ENCODE assay signal across 10 cellular contexts in genomic region chr15:28886431-28887343, GRCh38. TPM values are rescaled to one million over a fixed set of nuclear protein-coding genes. Genes with fewer than 3 reads are reported as not detected.
A peak's percentile ranks its signal among the peaks of the same experiment; 100 is the strongest.
DNase-seq lines count a peak whose midpoint lies in the region; ATAC-seq and TF ChIP-seq lines count a peak whose summit lies in the region.
"Had no signal": no experiment of that assay in that cellular context is flagged by ENCODE, and none has a peak within 500 bp of the region (broad histone marks: within the 10 kb centered on the region; RNA-seq: fewer than 3 reads in every experiment).

No MANE protein-coding gene starts in this region.

- dilution Hi-C loops in IMR-90 (cut with HindIII; ENCODE audit: low sequenced_read_pairs, unreplicated experiment) = no loop called here

- in situ Hi-C loops in IMR-90 (cut with MboI; ENCODE audit: low sequenced_read_pairs) = loop anchor here (10.0 kb wide), 1 partner anchor 88 kb away; no protein-coding TSS in a partner anchor

- DNase-seq in AG09309 (ENCODE audit: low read depth) (no peak), IMR-90 (no peak), choroid plexus epithelial cell (ENCODE audit: low read depth) (no peak), Kasumi-1 (lab: John Stamatoyannopoulos, UW) (no peak), ureter (ENCODE audit: low spot score) (no peak)
- DNase-seq in naive thymus-derived CD4-positive, alpha-beta T cell = peak in 6 of 9 donors; percentile 28 to 39 (median 36)
- DNase-seq: activated B cell treated with CpG ODN at 0.5 μM for 24 hours had no signal

- ATAC-seq in IMR-90 (ENCODE audit: low read depth) (peak; percentile 38), HG03432 (IDR thresholded peaks at IDR 0.05; ENCODE audit: unreplicated experiment) (no peak), GM21360 (IDR thresholded peaks at IDR 0.05; ENCODE audit: unreplicated experiment) (no peak)
- ATAC-seq in naive thymus-derived CD4-positive, alpha-beta T cell = no peak

- peak overlapping the region; percentile 5; the same call in 1 of the 2 replicates for H3K27ac ChIP-seq in IMR-90 (ENCODE audit: insufficient read depth, low read length)
- H3K27ac ChIP-seq in naive thymus-derived CD4-positive, alpha-beta T cell (ENCODE audit: low read depth, low read length) = peak overlapping the region; percentile 79

- no peak overlapping the region for H4K91ac ChIP-seq in IMR-90 (ENCODE audit: insufficient read depth, low read depth, low read length)

- H2BK5ac ChIP-seq in IMR-90 (ENCODE audit: low read depth, low read length, poor library complexity, severe bottlenecking) = peak overlapping the region; percentile 57

- H3K23ac ChIP-seq in IMR-90 (ENCODE audit: low read depth, low read length) = peak overlapping the region; percentile 88

- H3K36me3 ChIP-seq in IMR-90 (ENCODE audit: control insufficient read depth, insufficient read depth, low read length) = no peaks in the 10 kb centered on the region
- H3K36me3 ChIP-seq in naive thymus-derived CD4-positive, alpha-beta T cell (ENCODE audit: control insufficient read depth in 2 of 3, insufficient read depth in 3 of 3, low read length in 3 of 3) = peaks cover 0 to 5% (median 0%) of the 10 kb centered on the region in 3 experiments

- WGBS in IMR-90 (ENCODE audit: extremely low coverage in 2 of 2, insufficient read length in 1 of 2), 2 experiments = 4% methylated on average over 26 of the region's 61 CpGs; no CpG with 5 or more reads in 1 of the 2 experiments

- TF ChIP-seq POLR2A in IMR-90 (IDR thresholded peaks at IDR 0.05; ENCODE audit: low read depth, low read length) = no peak

- peak overlapping the region; percentile 71 to 94 (median 92) for H3K4me3 Mint-ChIP-seq in naive thymus-derived CD4-positive, alpha-beta T cell
- H3K4me3 Mint-ChIP-seq: activated B cell treated with CpG ODN at 0.5 μM for 24 hours had no signal

- H3K4me1 ChIP-seq in IMR-90 (ENCODE audit: control insufficient read depth, insufficient read depth, low read length) = peaks cover 13% of the 10 kb centered on the region
- peaks cover 18 to 51% of the 10 kb centered on the region in 2 donors for H3K4me1 ChIP-seq in naive thymus-derived CD4-positive, alpha-beta T cell (ENCODE audit: control insufficient read depth in 2 of 2, insufficient read depth in 2 of 2, low read length in 2 of 2)

- POLR2A ChIA-PET in IMR-90 (lab: Charles Lee; ENCODE audit: unreplicated experiment) = no interaction called here
- POLR2A ChIA-PET in naive thymus-derived CD4-positive, alpha-beta T cell (lab: Charles Lee) = interaction anchor here (0.9 to 4.2 kb wide), 8 partner anchors 11 to 88 kb away, joined by 3 to 21 read pairs (median 4); no protein-coding TSS in a partner anchor

- H3K27me3 ChIP-seq in IMR-90 (ENCODE audit: control insufficient read depth, insufficient read depth, low read length) = no peaks in the 10 kb centered on the region
- no peaks in the 10 kb centered on the region for H3K27me3 ChIP-seq in naive thymus-derived CD4-positive, alpha-beta T cell (ENCODE audit: control insufficient read depth in 2 of 2, insufficient read depth in 2 of 2, low read length in 2 of 2)

- H3K36me3 Mint-ChIP-seq in naive thymus-derived CD4-positive, alpha-beta T cell = peaks cover 0 to 4% (median 0%) of the 10 kb centered on the region in 5 donors

- TF ChIP-seq RAD21 in IMR-90 (IDR thresholded peaks at IDR 0.05; ENCODE audit: low read length) = no peak

- no peak overlapping the region for H3K56ac ChIP-seq in IMR-90 (ENCODE audit: extremely low read depth, insufficient read depth, low read length)

- peak overlapping the region; percentile 89 for H2AFZ ChIP-seq in IMR-90 (replicated peaks; ENCODE audit: low read length, poor library complexity)

- peak overlapping the region; percentile 58; the same call in 1 of the 2 replicates for H3K14ac ChIP-seq in IMR-90 (replicated peaks; ENCODE audit: low read depth, low read length)

- no peaks in the 10 kb centered on the region for H3K9me3 ChIP-seq in IMR-90 (ENCODE audit: control insufficient read depth, insufficient read depth, low read length)
- no peaks in the 10 kb centered on the region for H3K9me3 ChIP-seq in naive thymus-derived CD4-positive, alpha-beta T cell (ENCODE audit: control insufficient read depth in 2 of 3, low read length in 3 of 3)

- TF ChIP-seq CTCF in AG09309 (IDR thresholded peaks at IDR 0.05; ENCODE audit: control insufficient read depth, insufficient read depth, low read depth, low read length, missing control alignments) (no peak), IMR-90 (conservative IDR thresholded peaks at IDR 0.05; ENCODE audit: low read depth, low read length) (no peak), choroid plexus epithelial cell (conservative IDR thresholded peaks at IDR 0.05; ENCODE audit: low read depth, low read length) (no peak)

- H2BK120ac ChIP-seq in IMR-90 (ENCODE audit: low read depth, low read length) = peak overlapping the region; percentile 23

- BruUV-seq in IMR-90 (replicated peaks; lab: Mats Ljungman, UMichigan) = no TSS peak

- H4K5ac ChIP-seq in IMR-90 (ENCODE audit: low read depth, low read length) = 0 out of 2 replicates have a peak overlapping the region, but pooled peaks have one; percentile 44

- H3K4ac ChIP-seq in IMR-90 (ENCODE audit: low read depth, low read length) = peak overlapping the region; percentile 52

- no peaks in the 10 kb centered on the region for H3K9me3 Mint-ChIP-seq in naive thymus-derived CD4-positive, alpha-beta T cell
- H3K9me3 Mint-ChIP-seq: activated B cell treated with CpG ODN at 0.5 μM for 24 hours had no signal

- H3K79me1 ChIP-seq in IMR-90 (ENCODE audit: low read depth in 1 of 2, low read length in 2 of 2) = peaks cover 16 to 51% of the 10 kb centered on the region in 2 experiments

- peaks cover 38 to 53% (median 46%) of the 10 kb centered on the region in 7 donors for H3K4me1 Mint-ChIP-seq in naive thymus-derived CD4-positive, alpha-beta T cell
- H3K4me1 Mint-ChIP-seq: activated B cell treated with CpG ODN at 0.5 μM for 24 hours had no signal

- peak overlapping the region; percentile 28; the same call in 1 of the 2 replicates for H2AK5ac ChIP-seq in IMR-90 (ENCODE audit: low read depth, low read length)

- intact Hi-C loops in IMR-90 (cut with micrococcal nuclease) = no loop called here
- intact Hi-C loops in naive thymus-derived CD4-positive, alpha-beta T cell (cut with micrococcal nuclease) = loop anchor here in 1 of 2 donors (10.0 kb wide), 1 partner anchor 378 kb away; the partner anchor contains the start of gene NSMCE3

- H3K4me3 ChIP-seq in AG09309 (ENCODE audit: control insufficient read depth, low read depth, low read length) = peak overlapping the region; percentile 44
- H3K4me3 ChIP-seq in IMR-90 (ENCODE audit: insufficient read depth, low read depth, low read length) = peak overlapping the region; percentile 86
- peak overlapping the region; percentile 64 for H3K4me3 ChIP-seq in choroid plexus epithelial cell (ENCODE audit: low read depth, low read length)
- H3K4me3 ChIP-seq in naive thymus-derived CD4-positive, alpha-beta T cell (ENCODE audit: low read length) = peak overlapping the region; percentile 65

- CTCF ChIA-PET in IMR-90 (lab: Yijun Ruan, JAX) = interaction anchor here (0.6 to 1.2 kb wide), 2 partner anchors 16 to 89 kb away, joined by 3 read pairs; no protein-coding TSS in a partner anchor
- CTCF ChIA-PET in naive thymus-derived CD4-positive, alpha-beta T cell (lab: Charles Lee) = interaction anchor here (0.9 to 1.7 kb wide), 3 partner anchors 85 to 89 kb away, joined by 3 to 7 read pairs (median 6); no protein-coding TSS in a partner anchor

- H3K18ac ChIP-seq in IMR-90 (ENCODE audit: low read depth, low read length) = peak overlapping the region; percentile 25; the same call in 1 of the 2 replicates

- H3K4me2 ChIP-seq in IMR-90 (ENCODE audit: low read depth, low read length) = peak overlapping the region; percentile 98

- peaks cover 12% of the 10 kb centered on the region; the same call in 1 of the 2 replicates for H4K20me1 ChIP-seq in IMR-90 (ENCODE audit: insufficient read depth, low read length)

- H2BK15ac ChIP-seq in IMR-90 (ENCODE audit: low read depth, low read length) = no peak overlapping the region

- no peak overlapping the region for H2BK20ac ChIP-seq in IMR-90 (ENCODE audit: low read depth, low read length)

- peak overlapping the region; percentile 65 for H3K9ac ChIP-seq in IMR-90 (ENCODE audit: low read depth, low read length)

- peak overlapping the region; percentile 90 for H2AK9ac ChIP-seq in IMR-90 (replicated peaks; ENCODE audit: low read depth, low read length, poor library complexity)

- H3K9me1 ChIP-seq in IMR-90 (ENCODE audit: insufficient read depth, low read length) = peaks cover 12% of the 10 kb centered on the region

- H3K27me3 Mint-ChIP-seq in naive thymus-derived CD4-positive, alpha-beta T cell = peaks cover 0 to 42% (median 0%) of the 10 kb centered on the region in 5 donors

- H4K8ac ChIP-seq in IMR-90 (ENCODE audit: low read depth in 2 of 2, low read length in 2 of 2) = peak overlapping the region; percentile 37 to 90; a peak in 2 of 4 replicates

- H3K27ac Mint-ChIP-seq in naive thymus-derived CD4-positive, alpha-beta T cell = peak overlapping the region; percentile 42 to 100 (median 98)
- H3K27ac Mint-ChIP-seq: activated B cell treated with CpG ODN at 0.5 μM for 24 hours had no signal

TF ChIP-seq in IMR-90, 13 proteins besides CTCF, POLR2A, EP300 and RAD21:
- no peak for TF ChIP-seq FOS (IDR thresholded peaks at IDR 0.05; ENCODE audit: low read depth, low read length)
- TF ChIP-seq CEBPB (IDR thresholded peaks at IDR 0.05; ENCODE audit: low read depth, low read length) = no peak
- no peak for TF ChIP-seq USF2 (IDR thresholded peaks at IDR 0.05; ENCODE audit: low read depth, low read length)

RNA-seq across cellular contexts. Expression of gene APBA2, which starts 0.9 kb away (rescaled TPM):
- 27.8 and 33.0 TPM in 2 replicates for total RNA-seq in IMR-90 (2012; rRNA removed)
- 21.7 and 26.5 TPM in 2 replicates for polyA plus RNA-seq in IMR-90 (2012; rRNA removed)
- polyA plus RNA-seq in IMR-90 (2012; cell fraction: cytosol; rRNA removed) = 14.7 and 25.1 TPM in 2 replicates
- 35.8 and 49.9 TPM in 2 replicates for polyA plus RNA-seq in IMR-90 (2012; cell fraction: nucleus; rRNA removed; ENCODE audit: low replicate concordance)
- total RNA-seq in naive thymus-derived CD4-positive, alpha-beta T cell = 100 to 1,000 TPM in 3 of 5 experiments, 10 to 100 TPM in 1, 1 to 10 TPM in 1; 7.7 to 139 (median 110) TPM
- polyA plus RNA-seq in naive thymus-derived CD4-positive, alpha-beta T cell = 100 to 1,000 TPM in 1 of 2 donors, 10 to 100 TPM in 1; 59.7 to 113 TPM
- total RNA-seq in ureter = 9.5 TPM
- total RNA-seq: activated B cell treated with CpG ODN at 0.5 μM for 24 hours had no signal

RNA-seq across cellular contexts. Expression of gene GOLGA6L7, which starts 38.2 kb away (rescaled TPM):
- total RNA-seq in IMR-90 (2012; rRNA removed) (not detected in 2 replicates), ureter (not detected)
- not detected in 2 replicates for polyA plus RNA-seq in IMR-90 (2012; rRNA removed)
- polyA plus RNA-seq in IMR-90 (2012; cell fraction: cytosol; rRNA removed) = not detected in 2 replicates
- polyA plus RNA-seq in IMR-90 (2012; cell fraction: nucleus; rRNA removed; ENCODE audit: low replicate concordance) = not detected in 2 replicates
- total RNA-seq in naive thymus-derived CD4-positive, alpha-beta T cell = not detected
- polyA plus RNA-seq in naive thymus-derived CD4-positive, alpha-beta T cell = not detected
- total RNA-seq: activated B cell treated with CpG ODN at 0.5 μM for 24 hours, left lobe of liver had no signal

Comparison
In these comparisons a context has a peak if more than half of its experiments do, and no peak if none do; other contexts are left out.
1. DNase-seq: peak in naive thymus-derived CD4-positive, alpha-beta T cell (6 of 9); none in AG09309 (single experiment), IMR-90 (single experiment), choroid plexus epithelial cell (single experiment), Kasumi-1 (0 of 2) and ureter (single experiment).
2. Peak in every context shown above with its lines, with median percentiles within 50 percentile points of each other: H3K4me3 ChIP-seq.